ENCODE assay signal across 28 cellular contexts in genomic region chr6:115712562-115712961, GRCh38.
"Had no signal": no experiment of that assay in that cellular context is flagged by ENCODE, and none has a peak within 500 bp of the region (broad histone marks: within the 10 kb centered on the region; RNA-seq: fewer than 3 reads in every experiment).

No MANE protein-coding gene starts in this region.

- H3K27ac ChIP-seq: coronary artery, foreskin keratinocyte, gastroesophageal sphincter, heart right ventricle, lower lobe of right lung, neutrophil, pancreas, right lobe of liver, stomach, tibial artery had no signal

- H3K9me3 ChIP-seq: gastroesophageal sphincter, heart right ventricle, lower lobe of right lung, neutrophil, pancreas, right lobe of liver, stomach, tibial artery had no signal

- H3K4me1 ChIP-seq: foreskin keratinocyte, gastroesophageal sphincter, heart right ventricle, lower lobe of right lung, pancreas, right lobe of liver, tibial artery had no signal

- H3K27me3 ChIP-seq: foreskin keratinocyte, gastroesophageal sphincter, heart right ventricle, neutrophil, pancreas, right lobe of liver, stomach, tibial artery had no signal

- H3K27ac Mint-ChIP-seq: effector memory CD8-positive, alpha-beta T cell; natural killer cell; stimulated activated effector memory CD8-positive, alpha-beta T cell treated with anti-CD3 and anti-CD28 coated beads, Interleukin-12 subunit alpha, Interleukin-12 subunit beta, amount 100 ng/mL, for 72 hours; type B pancreatic cell had no signal

- H3K9me3 Mint-ChIP-seq: neural crest cell, type B pancreatic cell had no signal

- DNase-seq: dermis blood vessel endothelial cell; effector memory CD8-positive, alpha-beta T cell; foreskin keratinocyte; glutamatergic neuron; heart right ventricle; hippocampal formation; islet precursor cell; kidney glomerular epithelial cell; left colon; left ventricle myocardium superior; lower lobe of right lung; natural killer cell; pancreas; right lobe of liver; small intestine; stimulated activated CD4-positive, alpha-beta T cell treated with anti-CD3 and anti-CD28 coated beads, Interleukin-12 subunit alpha, Interleukin-12 subunit beta, amount 100 ng/mL, for 4 hours; stimulated activated CD4-positive, alpha-beta T cell treated with anti-CD3 and anti-CD28 coated beads, Interleukin-2, amount 100 ng/mL, for 24 hours; stimulated activated CD4-positive, alpha-beta T cell treated with anti-CD3 and anti-CD28 coated beads, Interleukin-4, amount 100 ng/mL, for 24 hours; stimulated activated naive CD4-positive, alpha-beta T cell treated with Interleukin-2 at 50 U/mL for 16 hours; stomach; tibial artery had no signal

- H3K27me3 Mint-ChIP-seq: effector memory CD8-positive, alpha-beta T cell had no signal

- H3K36me3 Mint-ChIP-seq: natural killer cell; stimulated activated effector memory CD8-positive, alpha-beta T cell treated with anti-CD3 and anti-CD28 coated beads, Interleukin-12 subunit alpha, Interleukin-12 subunit beta, amount 100 ng/mL, for 72 hours; type B pancreatic cell had no signal

- H3K4me1 Mint-ChIP-seq: natural killer cell; stimulated activated effector memory CD8-positive, alpha-beta T cell treated with anti-CD3 and anti-CD28 coated beads, Interleukin-12 subunit alpha, Interleukin-12 subunit beta, amount 100 ng/mL, for 72 hours had no signal

- H3K4me3 ChIP-seq: coronary artery, gastroesophageal sphincter, heart right ventricle, lower lobe of right lung, pancreas, right lobe of liver, stomach, tibial artery had no signal

- ATAC-seq: effector memory CD8-positive, alpha-beta T cell; esophagus mucosa; foreskin keratinocyte; gastroesophageal sphincter; heart right ventricle; left colon; left ventricle myocardium superior; lower lobe of right lung; natural killer cell; pancreas; right lobe of liver; stimulated activated effector memory CD8-positive, alpha-beta T cell treated with anti-CD3 and anti-CD28 coated beads, Interleukin-12 subunit alpha, Interleukin-12 subunit beta, amount 100 ng/mL, for 72 hours had no signal

- H3K4me3 Mint-ChIP-seq: effector memory CD8-positive, alpha-beta T cell; natural killer cell; neural crest cell; stimulated activated effector memory CD8-positive, alpha-beta T cell treated with anti-CD3 and anti-CD28 coated beads, Interleukin-12 subunit alpha, Interleukin-12 subunit beta, amount 100 ng/mL, for 72 hours; type B pancreatic cell had no signal

- H3K36me3 ChIP-seq: gastroesophageal sphincter, heart right ventricle, lower lobe of right lung, neutrophil, pancreas, right lobe of liver, stomach, tibial artery had no signal
